10 cellular contexts compared by ENCODE assay signal in genomic region chr2:143802871-143803650, GRCh38.
DNase-seq lines count a peak whose midpoint lies in the region; ATAC-seq lines count a peak whose summit lies in the region.
"Had no signal": no experiment of that assay in that cellular context is flagged by ENCODE, and none has a peak within 500 bp of the region (broad histone marks: within the 10 kb centered on the region; RNA-seq: fewer than 3 reads in every experiment).

No MANE protein-coding gene starts in this region.

- peaks cover 0 to 3% of the 10 kb centered on the region in 2 donors for H3K27me3 Mint-ChIP-seq in natural killer cell treated with Interleukin-12 subunit alpha and Interleukin-12 subunit beta and Interleukin-15 and Interleukin-18, amount 100 ng/mL, for 72 hours
- H3K27me3 Mint-ChIP-seq: brain had no signal

- ATAC-seq in GM18873 (IDR thresholded peaks at IDR 0.05; ENCODE audit: low FRiP score, unreplicated experiment) = peak; percentile 75
- ATAC-seq in GM21737 (IDR thresholded peaks at IDR 0.05; ENCODE audit: unreplicated experiment) = peak; percentile 87
- peak; percentile 85 for ATAC-seq in HG03442 (IDR thresholded peaks at IDR 0.05; ENCODE audit: unreplicated experiment)
- peak; percentile 87 for ATAC-seq in natural killer cell treated with Interleukin-12 subunit alpha and Interleukin-12 subunit beta and Interleukin-15 and Interleukin-18, amount 100 ng/mL, for 72 hours

- peak overlapping the region; percentile 82 for H3K4me3 Mint-ChIP-seq in natural killer cell treated with Interleukin-12 subunit alpha and Interleukin-12 subunit beta and Interleukin-15 and Interleukin-18, amount 100 ng/mL, for 72 hours
- H3K4me3 Mint-ChIP-seq: brain had no signal

- H3K36me3 Mint-ChIP-seq in natural killer cell treated with Interleukin-12 subunit alpha and Interleukin-12 subunit beta and Interleukin-15 and Interleukin-18, amount 100 ng/mL, for 72 hours = peaks cover 14% of the 10 kb centered on the region
- H3K36me3 Mint-ChIP-seq: brain had no signal

- H3K9me3 Mint-ChIP-seq in natural killer cell treated with Interleukin-12 subunit alpha and Interleukin-12 subunit beta and Interleukin-15 and Interleukin-18, amount 100 ng/mL, for 72 hours = no peaks in the 10 kb centered on the region

- peak; percentile 62 for DNase-seq in natural killer cell treated with Interleukin-12 subunit alpha and Interleukin-12 subunit beta and Interleukin-15 and Interleukin-18, amount 100 ng/mL, for 72 hours (ENCODE audit: low spot score)
- DNase-seq in stimulated activated CD4-positive, alpha-beta T cell treated with anti-CD3 and anti-CD28 coated beads, Interleukin-4, amount 100 ng/mL, for 4 hours = no peak
- no peak for DNase-seq in COLO668 (lab: John Stamatoyannopoulos, UW; ENCODE audit: unreplicated experiment)
- no peak for DNase-seq in cortex of kidney (lab: John Stamatoyannopoulos, UW)
- DNase-seq: NCI-H2171 treated with DMSO at 0.1 percent for 48 hours, ovary had no signal

- peaks cover 25 to 47% of the 10 kb centered on the region in 2 donors for H3K4me1 Mint-ChIP-seq in natural killer cell treated with Interleukin-12 subunit alpha and Interleukin-12 subunit beta and Interleukin-15 and Interleukin-18, amount 100 ng/mL, for 72 hours (ENCODE audit: low read depth in 2 of 2)

- peak overlapping the region; percentile 95 to 99 for H3K27ac Mint-ChIP-seq in natural killer cell treated with Interleukin-12 subunit alpha and Interleukin-12 subunit beta and Interleukin-15 and Interleukin-18, amount 100 ng/mL, for 72 hours
- H3K27ac Mint-ChIP-seq: brain had no signal
